1 cellular context compared by ENCODE assay signal in the genomic region with DNA sequence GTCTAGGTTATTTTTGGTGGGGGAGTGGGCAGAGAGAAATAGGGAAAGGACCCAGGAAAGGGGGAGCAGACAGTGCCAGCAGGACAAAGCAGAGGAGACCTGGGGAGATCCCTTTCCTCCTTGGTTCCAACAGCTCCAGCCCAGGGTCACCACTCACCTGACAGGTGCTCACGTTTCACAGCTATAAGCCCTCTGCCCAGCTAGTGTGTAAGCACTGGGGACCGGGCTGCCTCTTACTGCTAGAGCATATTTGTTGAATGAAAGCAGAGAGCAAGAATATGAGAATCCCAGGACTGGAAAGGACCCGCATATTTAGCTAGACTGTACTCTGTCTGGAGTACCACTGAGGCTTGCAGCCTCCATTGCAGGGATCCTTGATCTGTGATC.
TF ChIP-seq lines count a peak whose summit lies in the region.

No MANE protein-coding gene starts in this region.

TF ChIP-seq in HEK293, 187 proteins besides CTCF, POLR2A, EP300 and RAD21 (continued from another document):
- TF ChIP-seq, protein P1, sequence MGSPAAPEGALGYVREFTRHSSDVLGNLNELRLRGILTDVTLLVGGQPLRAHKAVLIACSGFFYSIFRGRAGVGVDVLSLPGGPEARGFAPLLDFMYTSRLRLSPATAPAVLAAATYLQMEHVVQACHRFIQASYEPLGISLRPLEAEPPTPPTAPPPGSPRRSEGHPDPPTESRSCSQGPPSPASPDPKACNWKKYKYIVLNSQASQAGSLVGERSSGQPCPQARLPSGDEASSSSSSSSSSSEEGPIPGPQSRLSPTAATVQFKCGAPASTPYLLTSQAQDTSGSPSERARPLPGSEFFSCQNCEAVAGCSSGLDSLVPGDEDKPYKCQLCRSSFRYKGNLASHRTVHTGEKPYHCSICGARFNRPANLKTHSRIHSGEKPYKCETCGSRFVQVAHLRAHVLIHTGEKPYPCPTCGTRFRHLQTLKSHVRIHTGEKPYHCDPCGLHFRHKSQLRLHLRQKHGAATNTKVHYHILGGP (tag by site-specific recombination; IDR thresholded peaks at IDR 0.05), result no peak
- TF ChIP-seq ZNF530 (tag by site-specific recombination; IDR thresholded peaks at IDR 0.05; ENCODE audit: low read depth) (no peak), ZNF600 (tag by site-specific recombination; IDR thresholded peaks at IDR 0.05) (no peak)
